1 cellular context compared by ENCODE assay signal in genomic region chr12:49878021-49878420, GRCh38.
A peak's percentile ranks its signal among the peaks of the same experiment; 100 is the strongest.
TF ChIP-seq lines count a peak whose summit lies in the region.

No MANE protein-coding gene starts in this region.

TF ChIP-seq in HepG2, 621 proteins besides CTCF, POLR2A, EP300 and RAD21:
- TF ChIP-seq PHF8 (CRISPR knock-in tag; IDR thresholded peaks at IDR 0.05) = no peak
- TF ChIP-seq HNRNPL (IDR thresholded peaks at IDR 0.05; ENCODE audit: low read depth, low read length) = no peak
- TF ChIP-seq MNT (IDR thresholded peaks at IDR 0.05) = peak; percentile 75
- TF ChIP-seq MEIS2 (CRISPR knock-in tag; IDR thresholded peaks at IDR 0.05) = no peak
- TF ChIP-seq KLF11 (CRISPR knock-in tag; IDR thresholded peaks at IDR 0.05) = no peak
- no peak for TF ChIP-seq ARID5B (CRISPR knock-in tag; IDR thresholded peaks at IDR 0.05)
- no peak for TF ChIP-seq HIVEP1 (CRISPR knock-in tag; IDR thresholded peaks at IDR 0.05)
- TF ChIP-seq POLR2AphosphoS2 (IDR thresholded peaks at IDR 0.05; ENCODE audit: low read depth, low read length) = no peak
- no peak for TF ChIP-seq NFKB2 (CRISPR knock-in tag; IDR thresholded peaks at IDR 0.05; ENCODE audit: borderline replicate concordance)
- no peak for TF ChIP-seq RNF219 (CRISPR knock-in tag; IDR thresholded peaks at IDR 0.05)
- TF ChIP-seq SNAPC2 (CRISPR knock-in tag; IDR thresholded peaks at IDR 0.05) = no peak
- TF ChIP-seq RAD51 (IDR thresholded peaks at IDR 0.05; ENCODE audit: borderline replicate concordance) = 0 out of 2 replicates have a peak, but pooled peaks have one; percentile 3
- no peak for TF ChIP-seq THAP8 (CRISPR knock-in tag; IDR thresholded peaks at IDR 0.05; ENCODE audit: borderline replicate concordance)
- TF ChIP-seq MYNN (CRISPR knock-in tag; IDR thresholded peaks at IDR 0.05; ENCODE audit: low read depth) = no peak
- TF ChIP-seq MLX (CRISPR knock-in tag; IDR thresholded peaks at IDR 0.05) = no peak
